ENCODE assay signal across 8 cellular contexts in the genomic region with DNA sequence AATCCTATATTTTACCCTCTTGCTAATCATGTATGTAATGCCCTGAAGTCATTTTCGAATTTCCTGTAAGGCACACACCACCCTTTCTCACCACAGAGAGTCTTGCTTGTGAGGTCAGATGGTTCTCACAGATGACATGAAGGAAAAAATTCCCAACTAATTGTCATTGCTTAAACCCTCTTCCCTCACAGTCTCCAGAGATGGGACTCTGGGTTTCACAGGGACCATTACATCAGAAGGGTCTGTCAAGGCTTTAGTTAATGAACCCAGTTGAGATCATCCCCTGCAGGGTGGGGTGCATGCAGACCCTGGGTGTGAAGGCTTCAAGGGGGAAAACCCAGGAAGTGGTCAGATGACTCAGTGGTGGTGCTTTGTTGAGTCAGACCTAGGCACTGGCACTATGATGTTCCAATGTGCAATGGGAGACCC.
DNase-seq lines count a peak whose midpoint lies in the region; ATAC-seq and TF ChIP-seq lines count a peak whose summit lies in the region.

No MANE protein-coding gene starts in this region.

- H3K27ac ChIP-seq in sigmoid colon: no peak overlapping the region

- H3K4me3 ChIP-seq in choroid plexus epithelial cell (ENCODE audit: low read depth, low read length) (no peak overlapping the region), sigmoid colon (no peak overlapping the region)

- intact Hi-C loops in sigmoid colon (cut with DNase I): no loop called here

- no peaks in the 10 kb centered on the region for H3K9me3 ChIP-seq in sigmoid colon

- DNase-seq in AG08396 (ENCODE audit: low spot score) (peak; percentile 16), HPDE6-E6E7 (ENCODE audit: extremely low spot score) (peak; percentile 6), choroid plexus epithelial cell (ENCODE audit: low read depth) (peak; percentile 48), sigmoid colon (no peak), iPS-NIHi7 (ENCODE audit: extremely low spot score) (no peak), retina (no peak)

- peak; percentile 89 for ATAC-seq in GM21360 (IDR thresholded peaks at IDR 0.05; ENCODE audit: unreplicated experiment)
- peak; percentile 89 for ATAC-seq in stimulated activated memory B cell treated with anti-CD40 and anti-IgM and Interleukin-4, amounts not matched to agents 10 μg/mL and 1 μg/mL and 100 μg/mL, for 72 hours

- peaks cover 6% of the 10 kb centered on the region for H3K9me3 Mint-ChIP-seq in stimulated activated memory B cell treated with anti-CD40 and anti-IgM and Interleukin-4, amounts not matched to agents 10 μg/mL and 1 μg/mL and 100 μg/mL, for 72 hours

- no peak overlapping the region for H3K27ac Mint-ChIP-seq in stimulated activated memory B cell treated with anti-CD40 and anti-IgM and Interleukin-4, amounts not matched to agents 10 μg/mL and 1 μg/mL and 100 μg/mL, for 72 hours

- peaks cover 32% of the 10 kb centered on the region for H3K4me1 Mint-ChIP-seq in stimulated activated memory B cell treated with anti-CD40 and anti-IgM and Interleukin-4, amounts not matched to agents 10 μg/mL and 1 μg/mL and 100 μg/mL, for 72 hours

- no peaks in the 10 kb centered on the region for H3K36me3 ChIP-seq in sigmoid colon

- H3K27me3 Mint-ChIP-seq in stimulated activated memory B cell treated with anti-CD40 and anti-IgM and Interleukin-4, amounts not matched to agents 10 μg/mL and 1 μg/mL and 100 μg/mL, for 72 hours: no peaks in the 10 kb centered on the region

- no peak overlapping the region for H3K4me3 Mint-ChIP-seq in stimulated activated memory B cell treated with anti-CD40 and anti-IgM and Interleukin-4, amounts not matched to agents 10 μg/mL and 1 μg/mL and 100 μg/mL, for 72 hours

- no peaks in the 10 kb centered on the region for H3K27me3 ChIP-seq in sigmoid colon

- TF ChIP-seq CTCF in choroid plexus epithelial cell (conservative IDR thresholded peaks at IDR 0.05; ENCODE audit: low read depth, low read length) (no peak), sigmoid colon (IDR thresholded peaks at IDR 0.05) (no peak)

- no peak for TF ChIP-seq POLR2A in sigmoid colon (IDR thresholded peaks at IDR 0.05)

- WGBS in sigmoid colon, 2 donors: 46 to 68% methylated on average over 1 of the region's 1 CpG

- H3K4me1 ChIP-seq in sigmoid colon: no peaks in the 10 kb centered on the region

- TF ChIP-seq EP300 in sigmoid colon (IDR thresholded peaks at IDR 0.05): no peak

- no peaks in the 10 kb centered on the region for H3K36me3 Mint-ChIP-seq in stimulated activated memory B cell treated with anti-CD40 and anti-IgM and Interleukin-4, amounts not matched to agents 10 μg/mL and 1 μg/mL and 100 μg/mL, for 72 hours

Comparison
In these comparisons a context has a peak if more than half of its experiments do, and no peak if none do; other contexts are left out.
1. DNase-seq: peak in AG08396 (single experiment), HPDE6-E6E7 (single experiment) and choroid plexus epithelial cell (single experiment); none in sigmoid colon (single experiment), iPS-NIHi7 (single experiment) and retina (single experiment).